23 cellular contexts compared by ENCODE assay signal in the genomic region with DNA sequence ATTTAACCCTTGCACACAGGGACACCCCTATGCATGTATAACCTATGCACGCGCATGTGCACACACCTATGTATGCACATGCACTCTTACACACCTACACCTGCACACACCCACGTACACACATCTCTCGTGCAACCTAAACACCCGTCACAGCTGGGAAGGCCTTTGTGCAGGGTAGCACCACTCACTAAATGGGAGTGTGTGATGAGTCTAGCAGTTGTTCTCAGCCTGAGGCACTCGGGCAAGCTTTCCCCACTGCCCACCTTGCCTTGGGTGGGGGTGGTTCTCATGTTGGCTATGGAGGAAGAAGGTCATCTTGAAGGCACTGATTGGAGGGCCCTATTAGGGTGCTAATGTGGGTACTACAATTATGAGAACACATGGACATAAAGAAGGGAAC.
DNase-seq lines count a peak whose midpoint lies in the region; ATAC-seq lines count a peak whose summit lies in the region.
"Had no signal": no experiment of that assay in that cellular context is flagged by ENCODE, and none has a peak within 500 bp of the region (broad histone marks: within the 10 kb centered on the region; RNA-seq: fewer than 3 reads in every experiment).

No MANE protein-coding gene starts in this region.

- ATAC-seq in HG02610 (IDR thresholded peaks at IDR 0.05; ENCODE audit: unreplicated experiment) (no peak), HG03354 (IDR thresholded peaks at IDR 0.05; ENCODE audit: poor library complexity, severe bottlenecking, unreplicated experiment) (no peak)
- ATAC-seq: A549, GM12878, GM23338, HCT116, HepG2 had no signal

- no peak overlapping the region for H2BK12ac ChIP-seq in neuronal stem cell (ENCODE audit: low read length)

- H3K79me1 ChIP-seq in neuronal stem cell (ENCODE audit: low read depth, low read length): no peaks in the 10 kb centered on the region

- peaks cover 0 to 5% of the 10 kb centered on the region in 2 donors for H3K9me3 ChIP-seq in neuronal stem cell (replicated peaks in 1 of 2; ENCODE audit: control insufficient read depth in 2 of 2, insufficient read depth in 1 of 2, low read depth in 1 of 2, low read length in 2 of 2)
- H3K9me3 ChIP-seq: A549 had no signal

- H3K4ac ChIP-seq in neuronal stem cell (ENCODE audit: low read length): no peak overlapping the region

- H2BK15ac ChIP-seq in neuronal stem cell (ENCODE audit: low read length): no peak overlapping the region

- H2AK5ac ChIP-seq in neuronal stem cell (ENCODE audit: low read depth, low read length): peak overlapping the region; percentile 10

- H2AFZ ChIP-seq in neuronal stem cell (ENCODE audit: low read length): no peak overlapping the region
- H2AFZ ChIP-seq: GM23338 had no signal

- peak overlapping the region; percentile 4 for H3K18ac ChIP-seq in neuronal stem cell (ENCODE audit: low read length)

- peaks cover 0 to 4% of the 10 kb centered on the region in 2 donors for H3K36me3 ChIP-seq in neuronal stem cell (replicated peaks in 1 of 2; ENCODE audit: control insufficient read depth in 2 of 2, insufficient read depth in 2 of 2, low read length in 2 of 2)

- DNase-seq in activated CD8-positive, alpha-beta memory T cell treated with anti-CD3 and anti-CD28 coated beads for 24 hours: peak; percentile 15
- no peak for DNase-seq in activated CD8-positive, alpha-beta memory T cell treated with anti-CD3 and anti-CD28 coated beads, Interleukin-2, amount 50 U/mL, for 48 hours
- DNase-seq in D341Med (ENCODE audit: low spot score) (peak; percentile 4), ecto neural progenitor cell (ENCODE audit: low spot score) (peak; percentile 25), neuronal stem cell (ENCODE audit: low spot score) (no peak), COLO668 (lab: John Stamatoyannopoulos, UW; ENCODE audit: unreplicated experiment) (no peak)
- DNase-seq: Calu3; CD4-positive, alpha-beta T cell; DMS53; EL; KBM-7; NCI-H1694 treated with DMSO at 0.1 percent for 48 hours; NCI-H2107; NCI-H510A treated with DMSO at 0.1 percent for 48 hours; NCI-H774; Right ventricle myocardium superior had no signal

- H4K8ac ChIP-seq in neuronal stem cell (ENCODE audit: low read depth, low read length): no peak overlapping the region

- peaks cover 0 to 21% of the 10 kb centered on the region in 2 donors for H3K4me1 ChIP-seq in neuronal stem cell (ENCODE audit: control insufficient read depth in 2 of 2, insufficient read depth in 1 of 2, low read depth in 1 of 2, low read length in 2 of 2)
- H3K4me1 ChIP-seq: A549 had no signal

- H3K9ac ChIP-seq in neuronal stem cell (ENCODE audit: low read depth, low read length, poor library complexity): no peak overlapping the region

- H3K14ac ChIP-seq in neuronal stem cell (ENCODE audit: low read length): peak overlapping the region; percentile 10

- H3K27ac ChIP-seq in neuronal stem cell (replicated peaks; ENCODE audit: low read length): no peak overlapping the region
- H3K27ac ChIP-seq: A549 had no signal

- no peak overlapping the region for H2BK5ac ChIP-seq in neuronal stem cell (ENCODE audit: low read length)

- H4K91ac ChIP-seq in neuronal stem cell (ENCODE audit: low read depth, low read length, poor library complexity): peak overlapping the region; percentile 93

- H3K23ac ChIP-seq in neuronal stem cell (ENCODE audit: low read depth, low read length, poor library complexity): no peak overlapping the region

- H3K4me3 ChIP-seq in neuronal stem cell (ENCODE audit: low read length in 2 of 2): no peak overlapping the region
- H3K4me3 ChIP-seq: A549, GM12878, GM23338 had no signal

- no peak overlapping the region for H3K4me2 ChIP-seq in neuronal stem cell (ENCODE audit: insufficient read depth, low read length, poor library complexity, severe bottlenecking)
- H3K4me2 ChIP-seq: A549, GM23338 had no signal

- H3K27me3 ChIP-seq in neuronal stem cell (ENCODE audit: control insufficient read depth in 3 of 3, insufficient read depth in 3 of 3, low read depth in 1 of 3, low read length in 3 of 3): peaks cover 0 to 23% (median 0%) of the 10 kb centered on the region in 3 experiments

- H2BK120ac ChIP-seq in neuronal stem cell (ENCODE audit: low read depth, low read length): no peak overlapping the region

- no CpG with 5 or more reads among the region's 6 CpGs for WGBS in neuronal stem cell (ENCODE audit: extremely low coverage in 2 of 2, insufficient read length in 2 of 2, insufficient replicate concordance in 1 of 2), 2 donors

Comparison
In these comparisons a context has a peak if more than half of its experiments do, and no peak if none do; other contexts are left out.
1. DNase-seq: peak in activated CD8-positive, alpha-beta memory T cell treated with anti-CD3 and anti-CD28 coated beads for 24 hours (single experiment), D341Med (single experiment) and ecto neural progenitor cell (single experiment); none in activated CD8-positive, alpha-beta memory T cell treated with anti-CD3 and anti-CD28 coated beads, Interleukin-2, amount 50 U/mL, for 48 hours (single experiment), neuronal stem cell (single experiment) and COLO668 (single experiment).